Comparison of ENCODE assay signal across 24 cellular contexts in the genomic region with DNA sequence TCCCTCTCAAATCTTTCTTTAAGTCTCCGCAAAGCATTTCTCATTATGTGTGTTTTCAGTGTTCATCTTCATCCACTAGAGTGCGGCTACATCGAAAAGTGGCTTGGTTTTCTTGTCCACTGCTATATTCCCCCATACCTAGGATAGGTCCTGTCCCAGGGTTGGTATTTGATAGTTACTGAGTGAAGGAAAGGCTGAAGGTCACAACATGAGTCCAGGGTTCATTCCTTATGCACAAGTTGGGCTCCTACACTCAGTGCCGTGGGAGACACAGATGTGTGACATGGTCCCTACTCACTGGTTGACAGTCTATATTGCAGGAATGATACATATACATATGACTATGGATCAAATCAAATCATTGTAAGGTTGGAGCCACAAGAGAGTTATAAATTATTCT.
"Had no signal": no experiment of that assay in that cellular context is flagged by ENCODE, and none has a peak within 500 bp of the region (broad histone marks: within the 10 kb centered on the region; RNA-seq: fewer than 3 reads in every experiment).

No MANE protein-coding gene starts in this region.

- DNase-seq: colonic mucosa; cortex of kidney; effector CD8-positive, alpha-beta T cell; effector memory CD8-positive, alpha-beta T cell; endodermal cell; erythroblast; esophagus squamous epithelium; foreskin fibroblast; foreskin melanocyte; gastrocnemius medialis; glutamatergic neuron; head of caudate nucleus; heart right ventricle; hippocampal formation; left cardiac atrium; left lung; left ventricle myocardium superior; lower lobe of right lung; mesenchymal stem cell; mucosa of descending colon had no signal

- H3K36me3 ChIP-seq: colonic mucosa, esophagus squamous epithelium, gastrocnemius medialis, heart right ventricle, left lung, lower lobe of right lung had no signal

- ATAC-seq: effector memory CD8-positive, alpha-beta T cell; gastrocnemius medialis; heart right ventricle; left cardiac atrium; left ventricle myocardium superior; mucosa of descending colon had no signal

- H3K9me3 ChIP-seq: colonic mucosa, esophagus squamous epithelium, gastrocnemius medialis, left lung, lower lobe of right lung, mucosa of descending colon had no signal

- H3K4me1 ChIP-seq: colonic mucosa, esophagus squamous epithelium, gastrocnemius medialis, left lung, lower lobe of right lung had no signal

- H3K4me3 ChIP-seq: colonic mucosa, esophagus squamous epithelium, gastrocnemius medialis, heart right ventricle, left lung, lower lobe of right lung, mucosa of descending colon had no signal

- H3K27ac ChIP-seq: colonic mucosa, epithelial cell of prostate, esophagus squamous epithelium, gastrocnemius medialis, heart right ventricle, left lung, lower lobe of right lung had no signal

- FAIRE-seq: endometrium, islet of Langerhans, keratinocyte had no signal

- H3K27me3 ChIP-seq: colonic mucosa, esophagus squamous epithelium, gastrocnemius medialis, heart right ventricle, left lung had no signal
